16 cellular contexts compared by ENCODE assay signal in genomic region chr21:31030367-31031106, GRCh38. TPM values are rescaled to one million over a fixed set of nuclear protein-coding genes. Genes with fewer than 3 reads are reported as not detected.
DNase-seq lines count a peak whose midpoint lies in the region; ATAC-seq, FAIRE-seq and TF ChIP-seq lines count a peak whose summit lies in the region.
"Had no signal": no experiment of that assay in that cellular context is flagged by ENCODE, and none has a peak within 500 bp of the region (broad histone marks: within the 10 kb centered on the region; RNA-seq: fewer than 3 reads in every experiment).

No MANE protein-coding gene starts in this region.

- TF ChIP-seq CTCF in CD4-positive, alpha-beta T cell (IDR thresholded peaks at IDR 0.05) = no peak

- CTCF ChIA-PET in CD4-positive, alpha-beta T cell (lab: Charles Lee) = no interaction called here

- peaks cover 20% of the 10 kb centered on the region for H3K27me3 Mint-ChIP-seq in CD4-positive, alpha-beta T cell

- intact Hi-C loops in CD4-positive, alpha-beta T cell (cut with DNase I, micrococcal nuclease) = no loop called here

- H3K9me3 Mint-ChIP-seq in CD4-positive, alpha-beta T cell = peaks cover 2% of the 10 kb centered on the region
- H3K9me3 Mint-ChIP-seq: activated naive CD8-positive, alpha-beta T cell treated with anti-CD3 and anti-CD28 coated beads, Interleukin-2, amount 10 ng/mL, durations not matched to agents 7 days and 5 days; stimulated activated naive CD8-positive, alpha-beta T cell treated with anti-CD3 and anti-CD28 coated beads, Interleukin-15, amount 100 ng/mL, for 72 hours had no signal

- H3K4me1 Mint-ChIP-seq in CD4-positive, alpha-beta T cell (ENCODE audit: low read depth) = no peaks in the 10 kb centered on the region
- H3K4me1 Mint-ChIP-seq: activated naive CD8-positive, alpha-beta T cell treated with anti-CD3 and anti-CD28 coated beads, Interleukin-2, amount 10 ng/mL, durations not matched to agents 7 days and 5 days; immature natural killer cell; stimulated activated naive CD8-positive, alpha-beta T cell treated with anti-CD3 and anti-CD28 coated beads, Interleukin-15, amount 100 ng/mL, for 72 hours had no signal

- ATAC-seq in GM18861 (IDR thresholded peaks at IDR 0.05; ENCODE audit: unreplicated experiment) (peak; percentile 84), GM21515 (IDR thresholded peaks at IDR 0.05; ENCODE audit: unreplicated experiment) (peak; percentile 79), HG03064 (IDR thresholded peaks at IDR 0.05; ENCODE audit: low read depth, unreplicated experiment) (peak; percentile 94)
- no peak for ATAC-seq in CD4-positive, alpha-beta T cell (ENCODE audit: poor library complexity)
- ATAC-seq: stimulated activated naive CD8-positive, alpha-beta T cell treated with anti-CD3 and anti-CD28 coated beads, Interleukin-15, amount 100 ng/mL, for 72 hours had no signal

- no peak overlapping the region for H3K27ac ChIP-seq in CD4-positive, alpha-beta T cell (ENCODE audit: low read depth, low read length)
- H3K27ac ChIP-seq: PC-9 had no signal

- no peak overlapping the region for H3K4me3 Mint-ChIP-seq in CD4-positive, alpha-beta T cell
- H3K4me3 Mint-ChIP-seq: activated naive CD8-positive, alpha-beta T cell treated with anti-CD3 and anti-CD28 coated beads, Interleukin-2, amount 10 ng/mL, durations not matched to agents 7 days and 5 days; immature natural killer cell; stimulated activated naive CD8-positive, alpha-beta T cell treated with anti-CD3 and anti-CD28 coated beads, Interleukin-15, amount 100 ng/mL, for 72 hours had no signal

- no peak for FAIRE-seq in urothelium cell line (lab: Jason Lieb, UNC)
- FAIRE-seq: colon had no signal

- no peaks in the 10 kb centered on the region for H3K27me3 ChIP-seq in CD4-positive, alpha-beta T cell (ENCODE audit: control insufficient read depth, insufficient read depth, low read length)

- DNase-seq in RPMI8226 (peak; percentile 60), NCI-H1092 (lab: John Stamatoyannopoulos, UW) (no peak), urothelium cell line (ENCODE audit: low spot score) (no peak)
- DNase-seq in CD4-positive, alpha-beta T cell = no peak
- DNase-seq: activated naive CD8-positive, alpha-beta T cell treated with anti-CD3 and anti-CD28 coated beads, Interleukin-2, amount 10 ng/mL, durations not matched to agents 7 days and 5 days; immature natural killer cell; KBM-7; PC-9; stimulated activated CD4-positive, alpha-beta T cell treated with anti-CD3 and anti-CD28 coated beads, Interleukin-2, amount 100 ng/mL, for 48 hours; stimulated activated naive CD8-positive, alpha-beta T cell treated with anti-CD3 and anti-CD28 coated beads, Interleukin-15, amount 100 ng/mL, for 72 hours; T-helper 9 cell had no signal

- H3K36me3 Mint-ChIP-seq in CD4-positive, alpha-beta T cell (ENCODE audit: low read depth) = no peaks in the 10 kb centered on the region
- H3K36me3 Mint-ChIP-seq: activated naive CD8-positive, alpha-beta T cell treated with anti-CD3 and anti-CD28 coated beads, Interleukin-2, amount 10 ng/mL, durations not matched to agents 7 days and 5 days; immature natural killer cell had no signal

- POLR2A ChIA-PET in CD4-positive, alpha-beta T cell (lab: Charles Lee) = no interaction called here

- no peak overlapping the region for H3K27ac Mint-ChIP-seq in CD4-positive, alpha-beta T cell
- H3K27ac Mint-ChIP-seq: activated naive CD8-positive, alpha-beta T cell treated with anti-CD3 and anti-CD28 coated beads, Interleukin-2, amount 10 ng/mL, durations not matched to agents 7 days and 5 days; immature natural killer cell had no signal

- no peaks in the 10 kb centered on the region for H3K9me3 ChIP-seq in CD4-positive, alpha-beta T cell (ENCODE audit: control insufficient read depth, low read length)

RNA-seq across cellular contexts. Expression of gene KRTAP19-8, which starts 7.7 kb away (rescaled TPM):
- total RNA-seq in CD4-positive, alpha-beta T cell = not detected
- total RNA-seq: activated naive CD8-positive, alpha-beta T cell treated with anti-CD3 and anti-CD28 coated beads, Interleukin-2, amount 10 ng/mL, durations not matched to agents 7 days and 5 days; mononuclear cell; PC-9 had no signal
